Comparison of ENCODE assay signal across 8 cellular contexts in genomic region chr1:165828581-165829329, GRCh38. TPM values are rescaled to one million over a fixed set of nuclear protein-coding genes. Genes with fewer than 3 reads are reported as not detected.
A peak's percentile ranks its signal among the peaks of the same experiment; 100 is the strongest.
DNase-seq lines count a peak whose midpoint lies in the region; ATAC-seq and TF ChIP-seq lines count a peak whose summit lies in the region.

No MANE protein-coding gene starts in this region.

- DNase-seq in NCI-H1694 (lab: John Stamatoyannopoulos, UW) (peak; percentile 84), T-helper 17 cell (no peak), dorsolateral prefrontal cortex (peak; percentile 21 to 65 (median 43))
- DNase-seq in stimulated activated naive B cell treated with anti-CD40 and anti-IgM and Interleukin-4, amounts not matched to agents 10 μg/mL and 1 μg/mL and 100 μg/mL, for 72 hours, result peak; percentile 18

- TF ChIP-seq CTCF in 22Rv1 (IDR thresholded peaks at IDR 0.05) (no peak), dorsolateral prefrontal cortex (IDR thresholded peaks at IDR 0.05 in 54 of 56, conservative IDR thresholded peaks at IDR 0.05 in 2 of 56; ENCODE audit: low read depth in 1 of 56, partially characterized antibody in 56 of 56) (peak in 1 of 56 donors; percentile 19), liver (IDR thresholded peaks at IDR 0.05; ENCODE audit: low read depth, low read length, missing input control) (no peak)

- H3K9me3 Mint-ChIP-seq in stimulated activated naive B cell treated with anti-CD40 and anti-IgM and Interleukin-4, amounts not matched to agents 10 μg/mL and 1 μg/mL and 100 μg/mL, for 72 hours, result no peaks in the 10 kb centered on the region

- H3K4me3 ChIP-seq in GM08714 (ENCODE audit: low read length) (peak overlapping the region; percentile 97), dorsolateral prefrontal cortex (peak overlapping the region; percentile 59 to 97 (median 83)), liver (ENCODE audit: low read depth in 1 of 3, low read length in 3 of 3) (peak overlapping the region; percentile 61 to 99 (median 88))

- H3K9me3 ChIP-seq in T-helper 17 cell (ENCODE audit: control insufficient read depth, low read length, poor library complexity, severe bottlenecking) (no peaks in the 10 kb centered on the region), liver (ENCODE audit: control insufficient read depth in 4 of 4, low read length in 3 of 4) (no peaks in the 10 kb centered on the region)

- no peaks in the 10 kb centered on the region for H3K36me3 Mint-ChIP-seq in T-helper 17 cell (ENCODE audit: low read depth)
- peaks cover 12 to 19% of the 10 kb centered on the region in 2 donors for H3K36me3 Mint-ChIP-seq in stimulated activated naive B cell treated with anti-CD40 and anti-IgM and Interleukin-4, amounts not matched to agents 10 μg/mL and 1 μg/mL and 100 μg/mL, for 72 hours

- H3K27me3 ChIP-seq in dorsolateral prefrontal cortex (no peaks in the 10 kb centered on the region), liver (ENCODE audit: control insufficient read depth in 4 of 4, insufficient read depth in 4 of 4, low read length in 3 of 4) (no peaks in the 10 kb centered on the region)

- H3K9ac ChIP-seq in liver (ENCODE audit: low read depth in 1 of 2, low read length in 2 of 2), result peak overlapping the region; percentile 3 to 45

- H3K4me1 ChIP-seq in liver (ENCODE audit: control insufficient read depth in 4 of 4, insufficient read depth in 4 of 4, low read length in 3 of 4), result peaks cover 0 to 15% (median 9%) of the 10 kb centered on the region in 4 donors

- H3K36me3 ChIP-seq in liver (ENCODE audit: control insufficient read depth in 4 of 4, insufficient read depth in 3 of 4, low read depth in 1 of 4, low read length in 3 of 4), result no peaks in the 10 kb centered on the region

- no peak for TF ChIP-seq RAD21 in liver (IDR thresholded peaks at IDR 0.05)

- intact Hi-C loops in dorsolateral prefrontal cortex (cut with DNase I), result loop anchor here (1.0 to 10.0 kb wide), 6 partner anchors 43 to 196 kb away; partner anchors contain the start of genes ALDH9A1 (in 2 of the 2), MGST3 (in 2 of the 2) and TMCO1 (in 2 of the 2)

- H3K4me1 Mint-ChIP-seq in T-helper 17 cell, result peaks cover 18% of the 10 kb centered on the region
- H3K4me1 Mint-ChIP-seq in stimulated activated naive B cell treated with anti-CD40 and anti-IgM and Interleukin-4, amounts not matched to agents 10 μg/mL and 1 μg/mL and 100 μg/mL, for 72 hours, result peaks cover 18 to 43% of the 10 kb centered on the region in 2 donors

- H3K27ac Mint-ChIP-seq in T-helper 17 cell, result peak overlapping the region; percentile 66
- peak overlapping the region; percentile 94 for H3K27ac Mint-ChIP-seq in stimulated activated naive B cell treated with anti-CD40 and anti-IgM and Interleukin-4, amounts not matched to agents 10 μg/mL and 1 μg/mL and 100 μg/mL, for 72 hours

- H3K27ac ChIP-seq in 22Rv1, result peak overlapping the region; percentile 95
- peak overlapping the region in 57 of 59 donors; percentile 3 to 97 (median 92) for H3K27ac ChIP-seq in dorsolateral prefrontal cortex
- H3K27ac ChIP-seq in liver (ENCODE audit: low read depth in 1 of 2, low read length in 2 of 2), result peak overlapping the region; percentile 78 to 90

- ATAC-seq in HG02642 (IDR thresholded peaks at IDR 0.05; ENCODE audit: poor library complexity, unreplicated experiment) (peak; percentile 9), T-helper 17 cell (no peak)
- peak; percentile 2 to 3 for ATAC-seq in stimulated activated naive B cell treated with anti-CD40 and anti-IgM and Interleukin-4, amounts not matched to agents 10 μg/mL and 1 μg/mL and 100 μg/mL, for 72 hours (replicated peaks)

- peak overlapping the region; percentile 93 for H3K4me3 Mint-ChIP-seq in T-helper 17 cell
- peak overlapping the region; percentile 89 to 96 for H3K4me3 Mint-ChIP-seq in stimulated activated naive B cell treated with anti-CD40 and anti-IgM and Interleukin-4, amounts not matched to agents 10 μg/mL and 1 μg/mL and 100 μg/mL, for 72 hours

- peaks cover under 1% of the 10 kb centered on the region for H3K27me3 Mint-ChIP-seq in T-helper 17 cell
- H3K27me3 Mint-ChIP-seq in stimulated activated naive B cell treated with anti-CD40 and anti-IgM and Interleukin-4, amounts not matched to agents 10 μg/mL and 1 μg/mL and 100 μg/mL, for 72 hours, result no peaks in the 10 kb centered on the region

- under 1% methylated on average over 26 of the region's 26 CpGs for WGBS in liver

TF ChIP-seq in liver, 16 proteins besides CTCF, POLR2A, EP300 and RAD21:
- peak; percentile 84 for TF ChIP-seq YY1 (IDR thresholded peaks at IDR 0.05)
- peak; percentile 65 for TF ChIP-seq MAX (IDR thresholded peaks at IDR 0.05)
- TF ChIP-seq REST (IDR thresholded peaks at IDR 0.05), result peak; percentile 42
- TF ChIP-seq HNF4G (IDR thresholded peaks at IDR 0.05), result no peak

RNA-seq across cellular contexts. Expression of gene UCK2, which starts 1.3 kb away (rescaled TPM):
- 1 to 10 TPM; 3.3 to 5.6 TPM for total RNA-seq in T-helper 17 cell
- total RNA-seq in dorsolateral prefrontal cortex, result 10 to 100 TPM; 19.0 to 35.8 (median 26.0) TPM
- total RNA-seq in liver, result 10 to 100 TPM; 24.5 to 25.5 TPM
- 10 to 100 TPM in 1 of 2 donors, 1 to 10 TPM in 1; 8.9 to 10.1 TPM for polyA plus RNA-seq in liver

Comparison
In these comparisons a context has a peak if more than half of its experiments do, and no peak if none do; other contexts are left out.
1. DNase-seq: peak in NCI-H1694 (single experiment), dorsolateral prefrontal cortex (10 of 10) and stimulated activated naive B cell treated with anti-CD40 and anti-IgM and Interleukin-4, amounts not matched to agents 10 μg/mL and 1 μg/mL and 100 μg/mL, for 72 hours (single experiment); none in T-helper 17 cell (0 of 3).
2. Peak in every context shown above with its lines, with median percentiles within 50 percentile points of each other: H3K27ac ChIP-seq and H3K4me3 ChIP-seq.